ENCODE assay signal across 13 cellular contexts in genomic region chr1:222105393-222105737, GRCh38.
DNase-seq lines count a peak whose midpoint lies in the region; ATAC-seq and TF ChIP-seq lines count a peak whose summit lies in the region.
"Had no signal": no experiment of that assay in that cellular context is flagged by ENCODE, and none has a peak within 500 bp of the region (broad histone marks: within the 10 kb centered on the region; RNA-seq: fewer than 3 reads in every experiment).

No MANE protein-coding gene starts in this region.

- no peaks in the 10 kb centered on the region for H3K27me3 ChIP-seq in mammary epithelial cell (ENCODE audit: insufficient read depth, low read length)

- no peak overlapping the region for H3K4me3 ChIP-seq in mammary epithelial cell (replicated peaks in 1 of 3; ENCODE audit: insufficient read depth in 1 of 3, low read depth in 2 of 3, low read length in 3 of 3)
- H3K4me3 ChIP-seq: psoas muscle had no signal

- no peaks in the 10 kb centered on the region for H3K36me3 ChIP-seq in mammary epithelial cell (ENCODE audit: insufficient read depth, low read length)

- TF ChIP-seq CTCF in mammary epithelial cell (conservative IDR thresholded peaks at IDR 0.05 in 1 of 2, IDR thresholded peaks at IDR 0.05 in 1 of 2; ENCODE audit: extremely low read depth in 1 of 2, insufficient read depth in 1 of 2, low read depth in 1 of 2, low read length in 2 of 2): peak in 1 of 2 donors; percentile 17

- no TSS peak for BruUV-seq in mammary epithelial cell (replicated peaks; lab: Mats Ljungman, UMichigan)

- no peaks in the 10 kb centered on the region for H4K20me1 ChIP-seq in mammary epithelial cell (ENCODE audit: insufficient read depth, low read length)

- no peaks in the 10 kb centered on the region for H3K79me2 ChIP-seq in mammary epithelial cell (ENCODE audit: insufficient read depth, low read length)

- CTCF ChIA-PET in mammary epithelial cell (lab: Charles Lee; ENCODE audit: low non-redundant PET): no interaction called here

- no peak overlapping the region for H3K4me2 ChIP-seq in mammary epithelial cell (ENCODE audit: insufficient read depth, low read depth, low read length)

- DNase-seq in Right ventricle myocardium superior (no peak), Right ventricle myocardium inferior (ENCODE audit: missing footprints) (no peak), mammary epithelial cell (peak; percentile 29), retina (peak; percentile 11), T-helper 2 cell (no peak), COLO829 (ENCODE audit: low spot score) (no peak)
- DNase-seq: activated CD8-positive, alpha-beta T cell treated with anti-CD3 and anti-CD28 coated beads, Interleukin-2, amount 10 ng/mL, durations not matched to agents 7 days and 5 days; activated naive CD4-positive, alpha-beta T cell treated with Interleukin-2 at 50 U/mL for 16 hours; erythroblast; NCI-H2171 treated with DMSO at 0.1 percent for 48 hours; psoas muscle had no signal

- intact Hi-C loops in Right ventricle myocardium superior (cut with DNase I) (no loop called here), Right ventricle myocardium inferior (cut with DNase I) (no loop called here), mammary epithelial cell (cut with micrococcal nuclease) (no loop called here)

- ATAC-seq in Right ventricle myocardium superior (ENCODE audit: poor library complexity): peak; percentile 52
- ATAC-seq in Right ventricle myocardium inferior: no peak
- ATAC-seq in HG03432 (IDR thresholded peaks at IDR 0.05; ENCODE audit: unreplicated experiment): peak; percentile 82
- no peak for ATAC-seq in GM21381 (IDR thresholded peaks at IDR 0.05; ENCODE audit: unreplicated experiment)
- ATAC-seq: activated CD8-positive, alpha-beta T cell treated with anti-CD3 and anti-CD28 coated beads, Interleukin-2, amount 10 ng/mL, durations not matched to agents 7 days and 5 days; psoas muscle had no signal

- H3K9me3 ChIP-seq in mammary epithelial cell (replicated peaks; ENCODE audit: insufficient read depth, low read length): no peaks in the 10 kb centered on the region
- H3K9me3 ChIP-seq: psoas muscle had no signal

- H3K4me1 ChIP-seq in mammary epithelial cell (ENCODE audit: insufficient read depth, low read length): no peaks in the 10 kb centered on the region
- H3K4me1 ChIP-seq: psoas muscle had no signal

- dilution Hi-C loops in mammary epithelial cell (cut with HindIII; ENCODE audit: low sequenced_read_pairs): no loop called here

- H3K9ac ChIP-seq in mammary epithelial cell (ENCODE audit: insufficient read depth, low read length): no peak overlapping the region

- H3K27ac ChIP-seq in mammary epithelial cell (ENCODE audit: insufficient read depth, low read depth, low read length): no peak overlapping the region
- H3K27ac ChIP-seq: psoas muscle had no signal

- in situ Hi-C loops in mammary epithelial cell (cut with MboI; ENCODE audit: low sequenced_read_pairs in 2 of 2): no loop called here

- peak overlapping the region; percentile 18 for H2AFZ ChIP-seq in mammary epithelial cell (ENCODE audit: low read depth, low read length)

- 20% methylated on average over 1 of the region's 1 CpG for WGBS in mammary epithelial cell (ENCODE audit: low coverage, missing lambda C conversion rate)

Comparison
In these comparisons a context has a peak if more than half of its experiments do, and no peak if none do; other contexts are left out.
1. ATAC-seq: peak in Right ventricle myocardium superior (single experiment) and HG03432 (single experiment); none in Right ventricle myocardium inferior (single experiment) and GM21381 (single experiment).
2. DNase-seq: peak in mammary epithelial cell (single experiment) and retina (single experiment); none in Right ventricle myocardium superior (single experiment), Right ventricle myocardium inferior (single experiment), T-helper 2 cell (0 of 5) and COLO829 (single experiment).